ENCODE assay signal across 31 cellular contexts in the genomic region with DNA sequence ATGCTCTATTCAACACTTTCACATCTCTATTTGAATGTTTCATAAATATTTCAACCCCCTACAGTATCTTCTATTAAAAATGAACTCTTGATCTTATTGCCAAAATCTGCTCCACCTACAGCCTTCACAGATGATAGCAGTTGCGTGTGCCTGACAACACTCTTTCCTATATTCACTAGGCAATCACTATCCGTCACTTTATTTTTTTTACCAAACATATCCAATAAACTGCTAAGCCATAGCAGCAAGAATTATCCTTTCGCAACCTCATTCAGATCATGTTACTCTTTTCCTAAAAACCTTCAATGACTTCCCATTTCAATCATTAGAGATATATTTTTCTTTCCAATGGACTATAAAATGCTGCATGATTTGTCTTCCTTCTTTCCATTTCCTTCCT.
"Had no signal": no experiment of that assay in that cellular context is flagged by ENCODE, and none has a peak within 500 bp of the region (broad histone marks: within the 10 kb centered on the region; RNA-seq: fewer than 3 reads in every experiment).

No MANE protein-coding gene starts in this region.

- H3K27me3 ChIP-seq: brain microvascular endothelial cell, dorsolateral prefrontal cortex, foreskin keratinocyte, gastrocnemius medialis, heart left ventricle had no signal

- FAIRE-seq: astrocyte, bronchial epithelial cell, TTC549 had no signal

- H3K4me3 ChIP-seq: coronary artery, dorsolateral prefrontal cortex, gastrocnemius medialis, heart left ventricle had no signal

- H3K9me3 ChIP-seq: gastrocnemius medialis had no signal

- DNase-seq: activated CD4-positive, alpha-beta memory T cell treated with anti-CD3 and anti-CD28 coated beads, Interleukin-2, amount 10 ng/mL, durations not matched to agents 7 days and 5 days; activated CD4-positive, alpha-beta T cell treated with anti-CD3 and anti-CD28 coated beads for 1 hour; activated CD4-positive, alpha-beta T cell treated with anti-CD3 and anti-CD28 coated beads for 4 hours; activated CD4-positive, alpha-beta T cell treated with anti-CD3 and anti-CD28 coated beads, Interleukin-2, amount 10 ng/mL, durations not matched to agents 7 days and 5 days; activated CD4-positive, alpha-beta T cell treated with anti-CD3 and anti-CD28 coated beads, Interleukin-2, amount 50 U/mL, for 4 hours; activated CD8-positive, alpha-beta memory T cell treated with anti-CD3 and anti-CD28 coated beads, Interleukin-2, amount 50 U/mL, for 48 hours; activated gamma-delta T cell; activated naive CD4-positive, alpha-beta T cell; activated naive CD4-positive, alpha-beta T cell treated with anti-CD3 and anti-CD28 coated beads, Interleukin-2, amount 10 ng/mL, durations not matched to agents 7 days and 5 days; activated naive CD8-positive, alpha-beta T cell treated with anti-CD3 and anti-CD28 coated beads, Interleukin-2, amount 10 ng/mL, durations not matched to agents 7 days and 5 days; activated T-cell treated with anti-CD3 and anti-CD28 coated beads for 4 hours; activated T-cell treated with anti-CD3 and anti-CD28 coated beads, Interleukin-2, amount 50 U/mL, for 24 hours; activated T-cell treated with anti-CD3 and anti-CD28 coated beads, Interleukin-2, amount 50 U/mL, for 72 hours; amniotic stem cell; anterior cingulate cortex; brain microvascular endothelial cell; dorsolateral prefrontal cortex; effector memory CD4-positive, alpha-beta T cell; endodermal cell; foreskin keratinocyte; gastrocnemius medialis; glutamatergic neuron; heart left ventricle; T-helper 1 cell; T-helper 17 cell had no signal

- H3K4me1 ChIP-seq: foreskin keratinocyte, gastrocnemius medialis, heart left ventricle had no signal

- ATAC-seq: activated naive CD4-positive, alpha-beta T cell treated with anti-CD3 and anti-CD28 coated beads, Interleukin-2, amount 50 U/mL, for 72 hours; activated T-cell treated with anti-CD3 and anti-CD28 coated beads, Interleukin-2, amount 50 U/mL, for 72 hours; esophagus mucosa; foreskin keratinocyte; gastrocnemius medialis; heart left ventricle; T-helper 17 cell had no signal

- H3K36me3 ChIP-seq: brain microvascular endothelial cell, gastrocnemius medialis, heart left ventricle had no signal

- H3K27ac ChIP-seq: brain microvascular endothelial cell, coronary artery, dorsolateral prefrontal cortex, foreskin keratinocyte, gastrocnemius medialis, heart left ventricle had no signal
